1 cellular context compared by ENCODE assay signal in genomic region chr2:218755567-218756404, GRCh38.
TF ChIP-seq lines count a peak whose summit lies in the region.

No MANE protein-coding gene starts in this region.

TF ChIP-seq in HepG2, 621 proteins besides CTCF, POLR2A, EP300 and RAD21 (continued from another document and continues in another):
- TF ChIP-seq HBP1 (CRISPR knock-in tag; IDR thresholded peaks at IDR 0.05; ENCODE audit: low read depth) (peak; percentile 14), MAFF (IDR thresholded peaks at IDR 0.05; ENCODE audit: low read depth, low read length) (no peak), SMAD3 (CRISPR knock-in tag; IDR thresholded peaks at IDR 0.05) (peak; percentile 100), HOXA7 (CRISPR knock-in tag; IDR thresholded peaks at IDR 0.05) (no peak), ZNF747 (CRISPR knock-in tag; IDR thresholded peaks at IDR 0.05; ENCODE audit: borderline replicate concordance) (peak; percentile 99), ZNF503 (CRISPR knock-in tag; IDR thresholded peaks at IDR 0.05) (peak; percentile 99), AFF4 (CRISPR knock-in tag; IDR thresholded peaks at IDR 0.05) (no peak; the same call in 1 of the 2 replicates), ZNF510 (CRISPR knock-in tag; IDR thresholded peaks at IDR 0.05; ENCODE audit: low read depth) (0 out of 2 replicates have a peak, but pooled peaks have one; percentile 29), NFKB2 (CRISPR knock-in tag; IDR thresholded peaks at IDR 0.05; ENCODE audit: borderline replicate concordance) (peak; percentile 72; the same call in 1 of the 2 replicates), POLR2AphosphoS5 (IDR thresholded peaks at IDR 0.05; ENCODE audit: low read depth, low read length) (peak; percentile 87), ZNF749 (CRISPR knock-in tag; IDR thresholded peaks at IDR 0.05; ENCODE audit: borderline replicate concordance) (peak; percentile 81; the same call in 1 of the 2 replicates), ZNF556 (CRISPR knock-in tag; IDR thresholded peaks at IDR 0.05; ENCODE audit: borderline replicate concordance) (peak; percentile 93; the same call in 1 of the 2 replicates), ZNF790 (CRISPR knock-in tag; IDR thresholded peaks at IDR 0.05; ENCODE audit: borderline replicate concordance) (no peak), MLXIP (CRISPR knock-in tag; IDR thresholded peaks at IDR 0.05; ENCODE audit: borderline replicate concordance) (peak; percentile 73; the same call in 1 of the 2 replicates), TAF1 (CRISPR knock-in tag; IDR thresholded peaks at IDR 0.05) (peak; percentile 46; the same call in 1 of the 2 replicates), ZNF552 (CRISPR knock-in tag; IDR thresholded peaks at IDR 0.05; ENCODE audit: borderline replicate concordance) (0 out of 2 replicates have a peak, but pooled peaks have one; percentile 52), ZHX2 (IDR thresholded peaks at IDR 0.05; ENCODE audit: low read depth) (peak; percentile 82), ZHX2 (CRISPR knock-in tag; IDR thresholded peaks at IDR 0.05; ENCODE audit: borderline replicate concordance) (peak; percentile 83; the same call in 1 of the 2 replicates), BATF2 (CRISPR knock-in tag; IDR thresholded peaks at IDR 0.05) (no peak), HHEX (CRISPR knock-in tag; IDR thresholded peaks at IDR 0.05) (peak; percentile 93), TEAD3 (CRISPR knock-in tag; optimal IDR thresholded peaks at IDR 0.05; ENCODE audit: borderline replicate concordance) (peak; percentile 84), ZNF263 (CRISPR knock-in tag; IDR thresholded peaks at IDR 0.05) (peak; percentile 61; the same call in 1 of the 2 replicates), ZNF513 (CRISPR knock-in tag; conservative IDR thresholded peaks at IDR 0.05) (no peak; the same call in 1 of the 2 replicates), ZNF605 (CRISPR knock-in tag; IDR thresholded peaks at IDR 0.05) (peak; percentile 95), ATF7 (IDR thresholded peaks at IDR 0.05) (peak; percentile 38), ATF7 (CRISPR knock-in tag; IDR thresholded peaks at IDR 0.05) (peak; percentile 85; the same call in 1 of the 2 replicates), NFATC3 (CRISPR knock-in tag; IDR thresholded peaks at IDR 0.05) (no peak), XRCC5 (optimal IDR thresholded peaks at IDR 0.05; ENCODE audit: low read length) (peak; percentile 94), ZNF775 (CRISPR knock-in tag; IDR thresholded peaks at IDR 0.05; ENCODE audit: borderline replicate concordance) (peak; percentile 55; the same call in 1 of the 2 replicates), ZNF101 (CRISPR knock-in tag; IDR thresholded peaks at IDR 0.05; ENCODE audit: borderline replicate concordance, low read depth) (0 out of 2 replicates have a peak, but pooled peaks have one; percentile 90), ZNF530 (CRISPR knock-in tag; IDR thresholded peaks at IDR 0.05; ENCODE audit: low read depth) (no peak), RNF219 (CRISPR knock-in tag; IDR thresholded peaks at IDR 0.05) (0 out of 2 replicates have a peak, but pooled peaks have one; percentile 36), ZNF382 (CRISPR knock-in tag; IDR thresholded peaks at IDR 0.05; ENCODE audit: borderline replicate concordance) (no peak), PTBP1 (IDR thresholded peaks at IDR 0.05; ENCODE audit: low read depth, low read length, poor library complexity, severe bottlenecking) (no peak), PRPF4 (IDR thresholded peaks at IDR 0.05; ENCODE audit: low read depth, low read length, poor library complexity, severe bottlenecking) (peak; percentile 59), ZNF709 (CRISPR knock-in tag; IDR thresholded peaks at IDR 0.05) (0 out of 2 replicates have a peak, but pooled peaks have one; percentile 62), HNF4A (CRISPR knock-in tag; IDR thresholded peaks at IDR 0.05) (peak; percentile 100), ZNF567 (CRISPR knock-in tag; IDR thresholded peaks at IDR 0.05; ENCODE audit: borderline replicate concordance) (0 out of 2 replicates have a peak, but pooled peaks have one; percentile 53), RXRB (CRISPR knock-in tag; IDR thresholded peaks at IDR 0.05; ENCODE audit: borderline replicate concordance) (peak; percentile 98)
